ENCODE assay signal across 26 cellular contexts in genomic region chr6:139695361-139695760, GRCh38.
"Had no signal": no experiment of that assay in that cellular context is flagged by ENCODE, and none has a peak within 500 bp of the region (broad histone marks: within the 10 kb centered on the region; RNA-seq: fewer than 3 reads in every experiment).

No MANE protein-coding gene starts in this region.

- H3K4me2 ChIP-seq: smooth muscle cell had no signal

- H3K27ac ChIP-seq: adrenal gland, colonic mucosa, dorsolateral prefrontal cortex, esophagus muscularis mucosa, pancreas, stomach, suprapubic skin, transverse colon had no signal

- H3K27ac Mint-ChIP-seq: activated naive CD8-positive, alpha-beta T cell; activated T-helper 2 cell treated with anti-CD3 and anti-CD28 coated beads, Interferon-gamma antibody, Interleukin-2, Interleukin-4, amounts not matched to agents 10 μg/mL and 5 μg/mL and 100 μg/mL, durations not matched to agents 14 hours and 24 hours and 36 hours; effector memory CD8-positive, alpha-beta T cell; memory B cell; natural killer cell treated with Interleukin-12 subunit alpha and Interleukin-12 subunit beta and Interleukin-15 and Interleukin-18, amount 100 ng/mL, for 72 hours; stimulated activated memory B cell treated with anti-CD40 and anti-IgM and Interleukin-4, amounts not matched to agents 10 μg/mL and 1 μg/mL and 100 μg/mL, for 72 hours; WTC11 had no signal

- H3K36me3 Mint-ChIP-seq: activated naive CD8-positive, alpha-beta T cell; memory B cell; natural killer cell treated with Interleukin-12 subunit alpha and Interleukin-12 subunit beta and Interleukin-15 and Interleukin-18, amount 100 ng/mL, for 72 hours; stimulated activated memory B cell treated with anti-CD40 and anti-IgM and Interleukin-4, amounts not matched to agents 10 μg/mL and 1 μg/mL and 100 μg/mL, for 72 hours had no signal

- H3K9me3 Mint-ChIP-seq: activated T-helper 2 cell treated with anti-CD3 and anti-CD28 coated beads, Interferon-gamma antibody, Interleukin-2, Interleukin-4, amounts not matched to agents 10 μg/mL and 5 μg/mL and 100 μg/mL, durations not matched to agents 14 hours and 24 hours and 36 hours; central memory CD8-positive, alpha-beta T cell; effector memory CD8-positive, alpha-beta T cell; natural killer cell treated with Interleukin-12 subunit alpha and Interleukin-12 subunit beta and Interleukin-15 and Interleukin-18, amount 100 ng/mL, for 72 hours; stimulated activated memory B cell treated with anti-CD40 and anti-IgM and Interleukin-4, amounts not matched to agents 10 μg/mL and 1 μg/mL and 100 μg/mL, for 72 hours had no signal

- H3K9me3 ChIP-seq: adrenal gland, colonic mucosa, esophagus muscularis mucosa, pancreas, stomach, suprapubic skin, transverse colon had no signal

- FAIRE-seq: astrocyte, frontal cortex, pancreas, urothelium cell line had no signal

- H3K4me1 Mint-ChIP-seq: central memory CD8-positive, alpha-beta T cell; WTC11 had no signal

- H3K4me3 ChIP-seq: adrenal gland, colonic mucosa, dorsolateral prefrontal cortex, esophagus muscularis mucosa, pancreas, smooth muscle cell, stomach, suprapubic skin, transverse colon had no signal

- DNase-seq: activated naive CD4-positive, alpha-beta T cell; activated T-cell treated with anti-CD3 and anti-CD28 coated beads, Interleukin-2, amount 50 U/mL, for 1 hour; adrenal gland; colonic mucosa; dorsolateral prefrontal cortex; effector memory CD8-positive, alpha-beta T cell; hippocampal formation; pancreas; stimulated activated CD4-positive, alpha-beta T cell treated with anti-CD3 and anti-CD28 coated beads, Interleukin-15, amount 100 ng/mL, for 24 hours; stomach; T-helper 9 cell; transverse colon had no signal

- ATAC-seq: effector memory CD8-positive, alpha-beta T cell; natural killer cell treated with Interleukin-12 subunit alpha and Interleukin-12 subunit beta and Interleukin-15 and Interleukin-18, amount 100 ng/mL, for 72 hours; pancreas; sciatic nerve; stimulated activated memory B cell treated with anti-CD40 and anti-IgM and Interleukin-4, amounts not matched to agents 10 μg/mL and 1 μg/mL and 100 μg/mL, for 72 hours; WTC11 had no signal

- H3K36me3 ChIP-seq: adrenal gland, colonic mucosa, esophagus muscularis mucosa, pancreas, stomach, suprapubic skin, transverse colon had no signal

- H3K27me3 ChIP-seq: adrenal gland, colonic mucosa, dorsolateral prefrontal cortex, esophagus muscularis mucosa, pancreas, stomach, suprapubic skin, transverse colon had no signal

- H3K4me3 Mint-ChIP-seq: activated naive CD8-positive, alpha-beta T cell; central memory CD8-positive, alpha-beta T cell; effector memory CD8-positive, alpha-beta T cell; memory B cell; natural killer cell treated with Interleukin-12 subunit alpha and Interleukin-12 subunit beta and Interleukin-15 and Interleukin-18, amount 100 ng/mL, for 72 hours; stimulated activated memory B cell treated with anti-CD40 and anti-IgM and Interleukin-4, amounts not matched to agents 10 μg/mL and 1 μg/mL and 100 μg/mL, for 72 hours; WTC11 had no signal

- H3K27me3 Mint-ChIP-seq: central memory CD8-positive, alpha-beta T cell had no signal
